ENCODE assay signal across 9 cellular contexts in genomic region chr5:139389701-139390638, GRCh38. TPM values are rescaled to one million over a fixed set of nuclear protein-coding genes. Genes with fewer than 3 reads are reported as not detected.
A peak's percentile ranks its signal among the peaks of the same experiment; 100 is the strongest.
DNase-seq lines count a peak whose midpoint lies in the region; ATAC-seq and TF ChIP-seq lines count a peak whose summit lies in the region.
"Had no signal": no experiment of that assay in that cellular context is flagged by ENCODE, and none has a peak within 500 bp of the region (broad histone marks: within the 10 kb centered on the region; RNA-seq: fewer than 3 reads in every experiment).

Gene MZB1 (minus strand): TSS chr5:139389913. CDS start chr5:139389856, 57 bp downstream.

- no peaks in the 10 kb centered on the region for H3K27me3 Mint-ChIP-seq in effector memory CD8-positive, alpha-beta T cell

- no peaks in the 10 kb centered on the region for H4K20me1 ChIP-seq in SU-DHL-6 (ENCODE audit: low read depth, low read length)

- 73 to 80% (median 77%) methylated on average over 8 to 11 of the region's 11 CpGs for WGBS in stomach, 5 donors

- H3K36me3 Mint-ChIP-seq in effector memory CD8-positive, alpha-beta T cell (ENCODE audit: insufficient read depth) = peaks cover 15% of the 10 kb centered on the region

- H3K79me2 ChIP-seq in SU-DHL-6 (ENCODE audit: insufficient read depth, low read length) = peaks cover 28% of the 10 kb centered on the region

- H3K9me3 Mint-ChIP-seq in effector memory CD8-positive, alpha-beta T cell = no peaks in the 10 kb centered on the region
- H3K9me3 Mint-ChIP-seq: neural crest cell had no signal

- no peaks in the 10 kb centered on the region for H3K36me3 ChIP-seq in SU-DHL-6 (ENCODE audit: low read length)
- no peaks in the 10 kb centered on the region for H3K36me3 ChIP-seq in stomach

- peaks cover 32 to 75% (median 67%) of the 10 kb centered on the region in 4 donors for H3K4me1 ChIP-seq in stomach

- ATAC-seq in GM18868 (IDR thresholded peaks at IDR 0.05; ENCODE audit: unreplicated experiment) = peak; percentile 46
- peak; percentile 46 for ATAC-seq in HG02759 (IDR thresholded peaks at IDR 0.05; ENCODE audit: unreplicated experiment)
- ATAC-seq in effector memory CD8-positive, alpha-beta T cell (replicated peaks) = peak; percentile 75

- no peak for TF ChIP-seq EP300 in stomach (IDR thresholded peaks at IDR 0.05)

- peak within 1 kb of the TSS; percentile 88 for H3K4me2 ChIP-seq in SU-DHL-6 (ENCODE audit: low read depth, low read length, poor library complexity, severe bottlenecking)

- H3K4me3 Mint-ChIP-seq in effector memory CD8-positive, alpha-beta T cell = peak within 1 kb of the TSS; percentile 92 to 93
- H3K4me3 Mint-ChIP-seq: neural crest cell had no signal

- peaks cover 50% of the 10 kb centered on the region for H3F3A ChIP-seq in SU-DHL-6 (ENCODE audit: insufficient read depth)

- H3K27me3 ChIP-seq in SU-DHL-6 (ENCODE audit: low read length) (no peaks in the 10 kb centered on the region), stomach (peaks cover 0 to 34% (median 0%) of the 10 kb centered on the region in 3 donors)

- DNase-seq in effector memory CD8-positive, alpha-beta T cell = peak; percentile 72 to 77 (median 74)
- DNase-seq in stomach = no peak
- DNase-seq in NCI-H82 (lab: John Stamatoyannopoulos, UW) = no peak
- DNase-seq in SHP77 (lab: John Stamatoyannopoulos, UW) = no peak
- no peak for DNase-seq in NCI-H128 (lab: John Stamatoyannopoulos, UW; ENCODE audit: unreplicated experiment)

- H3K4me1 Mint-ChIP-seq in effector memory CD8-positive, alpha-beta T cell (ENCODE audit: low read depth in 2 of 2) = peaks cover 41 to 52% of the 10 kb centered on the region in 2 donors

- H3K9ac ChIP-seq in SU-DHL-6 (ENCODE audit: low read length) = peak within 1 kb of the TSS; percentile 77

- H3K27ac Mint-ChIP-seq in effector memory CD8-positive, alpha-beta T cell = peak within 1 kb of the TSS; percentile 96 to 98

- peak within 1 kb of the TSS; percentile 60 for H3K4me3 ChIP-seq in SU-DHL-6 (ENCODE audit: insufficient read depth, low read length, poor library complexity, severe bottlenecking)
- H3K4me3 ChIP-seq in stomach = peak within 1 kb of the TSS; percentile 11 to 49 (median 27)

- TF ChIP-seq CTCF in SU-DHL-6 (IDR thresholded peaks at IDR 0.05; ENCODE audit: insufficient read depth, low read length, poor library complexity, severe bottlenecking) = no peak
- TF ChIP-seq CTCF in stomach (IDR thresholded peaks at IDR 0.05) = no peak

- TF ChIP-seq POLR2A in stomach (IDR thresholded peaks at IDR 0.05) = no peak

- H3K27ac ChIP-seq in SU-DHL-6 (ENCODE audit: low read depth, low read length) (peak within 1 kb of the TSS; percentile 93), stomach (peak within 1 kb of the TSS; percentile 44 to 78 (median 68))

- H3K9me3 ChIP-seq in SU-DHL-6 (ENCODE audit: insufficient read depth, low read length) (no peaks in the 10 kb centered on the region), stomach (no peaks in the 10 kb centered on the region)

- H3K9me2 ChIP-seq in SU-DHL-6 (replicated peaks; ENCODE audit: insufficient read depth, low read length) = no peaks in the 10 kb centered on the region

- H2AFZ ChIP-seq in SU-DHL-6 (ENCODE audit: low read depth, low read length, severe bottlenecking) = no peak within 1 kb of the TSS

- intact Hi-C loops in stomach (cut with DNase I; ENCODE audit: low total_unique reads) = no loop called here

RNA-seq across cellular contexts. Expression of gene MZB1, which starts in this region (rescaled TPM):
- 10 to 100 TPM in 1 of 5 donors, 1 to 10 TPM in 3, not detected in 1; 1.1 to 15.8 (median 1.5) TPM for total RNA-seq in stomach
- polyA plus RNA-seq in stomach = 10 to 100 TPM in 2 of 3 donors, 1 to 10 TPM in 1; 7.6 to 14.1 (median 11.1) TPM

Comparison
In these comparisons a context has a peak if more than half of its experiments do, and no peak if none do; other contexts are left out.
1. DNase-seq: peak in effector memory CD8-positive, alpha-beta T cell (3 of 3); none in stomach (single experiment), NCI-H82 (single experiment), SHP77 (0 of 2) and NCI-H128 (single experiment).
2. Peak in every context shown above with its lines, with median percentiles within 50 percentile points of each other: ATAC-seq.